In genomic region chr10:27155073-27155754, GRCh38 we compare ENCODE assay signal across 8 cellular contexts. TPM values are rescaled to one million over a fixed set of nuclear protein-coding genes. Genes with fewer than 3 reads are reported as not detected.
DNase-seq lines count a peak whose midpoint lies in the region; ATAC-seq and TF ChIP-seq lines count a peak whose summit lies in the region.

TSS of gene MASTL (plus strand) at chr10:27155352. CDS start at chr10:27155427, 75 bp downstream.

- peaks cover 11% of the 10 kb centered on the region for H3K36me3 ChIP-seq in BE2C

- no peaks in the 10 kb centered on the region for H3K27me3 ChIP-seq in BE2C

- ATAC-seq in GM19043 (IDR thresholded peaks at IDR 0.05; ENCODE audit: low read depth, unreplicated experiment), result peak; percentile 72
- ATAC-seq in HG03354 (IDR thresholded peaks at IDR 0.05; ENCODE audit: poor library complexity, severe bottlenecking, unreplicated experiment), result peak; percentile 80

- TF ChIP-seq CTCF in BE2C (IDR thresholded peaks at IDR 0.05; ENCODE audit: low read depth, low read length), result no peak

- no peaks in the 10 kb centered on the region; the same call in 1 of the 2 replicates for H3K4me1 ChIP-seq in BE2C

- no peaks in the 10 kb centered on the region for H3K9me3 ChIP-seq in BE2C

- peak within 1 kb of the TSS; percentile 91 for H3K4me3 ChIP-seq in BE2C (ENCODE audit: low read depth, low read length)

- DNase-seq in BE2C (peak; percentile 90), NCI-H510A treated with DMSO at 0.1 percent for 48 hours (lab: John Stamatoyannopoulos, UW) (peak; percentile 35), cortex of kidney (lab: John Stamatoyannopoulos, UW) (peak; percentile 15), left kidney (ENCODE audit: low read depth, low spot score) (peak; percentile 97)
- DNase-seq in activated CD4-positive, alpha-beta T cell treated with anti-CD3 and anti-CD28 coated beads, Interleukin-2, amount 50 U/mL, for 1 hour, result peak; percentile 93
- peak; percentile 96 for DNase-seq in stimulated activated CD4-positive, alpha-beta T cell treated with anti-CD3 and anti-CD28 coated beads, Interleukin-1b, Interleukin-23, amount 100 ng/mL, for 48 hours

RNA-seq across cellular contexts. Expression of gene MASTL, which starts in this region (rescaled TPM):
- polyA plus RNA-seq in BE2C (2012; ENCODE audit: insufficient read depth, insufficient read length, low read depth), result 5.5 TPM

Comparison
In these comparisons a context has a peak if more than half of its experiments do, and no peak if none do; other contexts are left out.
1. Peak in every context shown above with its lines: DNase-seq, ATAC-seq and H3K4me3 ChIP-seq.
2. DNase-seq: peak in every context shown above with its lines; median percentile 97 in left kidney; 96 in stimulated activated CD4-positive, alpha-beta T cell treated with anti-CD3 and anti-CD28 coated beads, Interleukin-1b, Interleukin-23, amount 100 ng/mL, for 48 hours; 93 in activated CD4-positive, alpha-beta T cell treated with anti-CD3 and anti-CD28 coated beads, Interleukin-2, amount 50 U/mL, for 1 hour; 90 in BE2C; 35 in NCI-H510A treated with DMSO at 0.1 percent for 48 hours; 15 in cortex of kidney.